In the genomic region with DNA sequence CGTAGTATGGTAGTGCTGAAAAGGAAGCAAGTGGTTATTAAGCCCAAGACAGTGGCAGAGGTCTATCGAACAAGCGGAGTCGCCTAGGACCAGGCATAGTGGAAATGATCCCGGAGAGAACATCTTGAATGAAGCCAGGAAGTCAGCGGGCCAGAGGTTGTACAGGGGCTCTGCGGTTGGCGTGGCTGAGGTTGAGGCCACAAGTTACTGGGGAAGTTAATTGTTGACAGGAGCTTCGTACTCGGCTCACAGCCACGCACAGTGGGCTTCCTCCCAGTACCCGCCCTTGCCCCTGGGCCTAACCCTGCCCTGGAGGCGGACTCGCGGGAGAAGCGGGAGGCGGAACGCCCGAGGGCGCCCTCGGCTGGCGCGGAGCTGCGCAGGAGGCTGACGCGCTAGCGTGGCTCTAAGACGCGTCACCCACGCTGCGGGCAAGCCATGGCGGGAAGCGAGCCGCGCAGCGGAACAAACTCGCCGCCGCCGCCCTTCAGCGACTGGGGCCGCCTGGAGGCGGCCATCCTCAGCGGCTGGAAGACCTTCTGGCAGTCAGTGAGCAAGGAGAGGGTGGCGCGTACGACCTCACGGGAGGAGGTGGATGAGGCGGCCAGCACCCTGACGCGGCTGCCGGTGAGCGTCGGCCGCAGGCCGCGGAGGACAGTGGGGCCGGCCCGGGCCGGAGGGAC, we compare ENCODE assay signal across 8 cellular contexts. TPM values are rescaled to one million over a fixed set of nuclear protein-coding genes. Genes with fewer than 3 reads are reported as not detected.
A peak's percentile ranks its signal among the peaks of the same experiment; 100 is the strongest.
DNase-seq lines count a peak whose midpoint lies in the region; ATAC-seq and TF ChIP-seq lines count a peak whose summit lies in the region.

A gene with protein sequence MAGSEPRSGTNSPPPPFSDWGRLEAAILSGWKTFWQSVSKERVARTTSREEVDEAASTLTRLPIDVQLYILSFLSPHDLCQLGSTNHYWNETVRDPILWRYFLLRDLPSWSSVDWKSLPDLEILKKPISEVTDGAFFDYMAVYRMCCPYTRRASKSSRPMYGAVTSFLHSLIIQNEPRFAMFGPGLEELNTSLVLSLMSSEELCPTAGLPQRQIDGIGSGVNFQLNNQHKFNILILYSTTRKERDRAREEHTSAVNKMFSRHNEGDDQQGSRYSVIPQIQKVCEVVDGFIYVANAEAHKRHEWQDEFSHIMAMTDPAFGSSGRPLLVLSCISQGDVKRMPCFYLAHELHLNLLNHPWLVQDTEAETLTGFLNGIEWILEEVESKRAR (plus strand): TSS at position 410 of the 683 bp plus-strand sequence. CDS start 29 bp downstream, at position 439.

- no peak for TF ChIP-seq RAD21 in neural cell (conservative IDR thresholded peaks at IDR 0.05)

- H3K9me3 ChIP-seq in ES-I3 (ENCODE audit: control insufficient read depth, insufficient read depth, low read length) (no peaks in the 10 kb centered on the region), RWPE2 (ENCODE audit: severe bottlenecking) (no peaks in the 10 kb centered on the region), neural cell (ENCODE audit: low read length) (no peaks in the 10 kb centered on the region), stomach smooth muscle (ENCODE audit: control insufficient read depth in 2 of 2, low read length in 2 of 2) (no peaks in the 10 kb centered on the region)

- peak; percentile 94 for ATAC-seq in RWPE2 (ENCODE audit: low read depth)

- DNase-seq in GOT3 (lab: John Stamatoyannopoulos, UW), result peak; percentile 68
- peak; percentile 81 for DNase-seq in RWPE2 (ENCODE audit: low spot score)
- peak; percentile 81 for DNase-seq in activated T-helper 9 cell treated with anti-CD3 and anti-CD28 coated beads, Interleukin-2, amount 50 U/mL, for 16 hours (ENCODE audit: low read depth)
- DNase-seq in fibroblast of pulmonary artery (ENCODE audit: low read depth), result peak; percentile 82

- H3K36me3 ChIP-seq in ES-I3 (ENCODE audit: insufficient read depth, low read length) (peaks cover 5% of the 10 kb centered on the region; the same call in 1 of the 2 replicates), RWPE2 (ENCODE audit: low read depth) (peaks cover 23% of the 10 kb centered on the region), neural cell (ENCODE audit: insufficient read depth, low read length) (no peaks in the 10 kb centered on the region), stomach smooth muscle (ENCODE audit: control insufficient read depth in 2 of 2, insufficient read depth in 2 of 2, low read length in 2 of 2) (peaks cover under 1 to 7% of the 10 kb centered on the region in 2 donors)

- H3K9me2 ChIP-seq in neural cell (ENCODE audit: insufficient read depth, low read length), result no peaks in the 10 kb centered on the region

- H2AFZ ChIP-seq in neural cell (ENCODE audit: low read depth, low read length), result no peak within 1 kb of the TSS

- H3K27ac ChIP-seq in RWPE2 (ENCODE audit: poor library complexity, severe bottlenecking) (peak within 1 kb of the TSS; percentile 63), neural cell (ENCODE audit: low read length) (no peak within 1 kb of the TSS), stomach smooth muscle (ENCODE audit: low read length) (peak within 1 kb of the TSS; percentile 84)

- no peaks in the 10 kb centered on the region for H3K79me2 ChIP-seq in neural cell (replicated peaks; ENCODE audit: insufficient read depth, low read length)

- H3K9ac ChIP-seq in ES-I3 (ENCODE audit: low read depth, low read length) (peak within 1 kb of the TSS; percentile 90), neural cell (ENCODE audit: low read length) (no peak within 1 kb of the TSS), stomach smooth muscle (ENCODE audit: low read length in 2 of 2) (peak within 1 kb of the TSS; percentile 89 to 98)

- no peaks in the 10 kb centered on the region for H4K20me1 ChIP-seq in neural cell (ENCODE audit: insufficient read depth)

- H3F3A ChIP-seq in neural cell (ENCODE audit: insufficient read depth, low read length, poor library complexity, severe bottlenecking), result no peaks in the 10 kb centered on the region

- H3K27me3 ChIP-seq in RWPE2 (ENCODE audit: insufficient read depth, poor library complexity, severe bottlenecking), result no peaks in the 10 kb centered on the region
- H3K27me3 ChIP-seq in neural cell (ENCODE audit: insufficient read depth, low read depth, low read length), result no peaks in the 10 kb centered on the region
- H3K27me3 ChIP-seq in stomach smooth muscle (ENCODE audit: control insufficient read depth in 1 of 2, insufficient read depth in 2 of 2, low read length in 2 of 2), result no peaks in the 10 kb centered on the region

- peaks cover 11% of the 10 kb centered on the region for H3K4me1 ChIP-seq in ES-I3 (ENCODE audit: insufficient read depth, low read length)
- H3K4me1 ChIP-seq in RWPE2 (ENCODE audit: insufficient read depth, poor library complexity, severe bottlenecking), result peaks cover 14% of the 10 kb centered on the region
- H3K4me1 ChIP-seq in stomach smooth muscle (ENCODE audit: control insufficient read depth, insufficient read depth, low read length), result no peaks in the 10 kb centered on the region

- H3K4me3 ChIP-seq in RWPE2 (ENCODE audit: severe bottlenecking), result peak within 1 kb of the TSS; percentile 60
- H3K4me3 ChIP-seq in fibroblast of pulmonary artery (replicated peaks; ENCODE audit: low read depth, low read length), result peak within 1 kb of the TSS; percentile 69
- peak within 1 kb of the TSS; percentile 52 for H3K4me3 ChIP-seq in neural cell (ENCODE audit: low read length)
- peak within 1 kb of the TSS; percentile 79 to 95 for H3K4me3 ChIP-seq in stomach smooth muscle (ENCODE audit: low read length in 2 of 2)

- no peak for TF ChIP-seq EP300 in neural cell (conservative IDR thresholded peaks at IDR 0.05; ENCODE audit: poor library complexity, severe bottlenecking)

- TF ChIP-seq CTCF in LNCAP (IDR thresholded peaks at IDR 0.05) (peak; percentile 76), RWPE2 (IDR thresholded peaks at IDR 0.05; ENCODE audit: poor library complexity, severe bottlenecking) (peak; percentile 88), fibroblast of pulmonary artery (IDR thresholded peaks at IDR 0.05; ENCODE audit: low read length, missing control alignments) (peak; percentile 56), neural cell (IDR thresholded peaks at IDR 0.05; ENCODE audit: poor library complexity, severe bottlenecking) (no peak)

- H3K4me2 ChIP-seq in neural cell (ENCODE audit: low read length), result no peak within 1 kb of the TSS

TF ChIP-seq in neural cell, 6 proteins besides CTCF, POLR2A, EP300 and RAD21:
- no peak for TF ChIP-seq MXI1 (conservative IDR thresholded peaks at IDR 0.05; ENCODE audit: poor library complexity, severe bottlenecking)
- no peak for TF ChIP-seq SMC3 (conservative IDR thresholded peaks at IDR 0.05; ENCODE audit: poor library complexity)
- TF ChIP-seq TAF1 (IDR thresholded peaks at IDR 0.05; ENCODE audit: low read depth), result no peak
- TF ChIP-seq POLR2AphosphoS5 (IDR thresholded peaks at IDR 0.05), result no peak
- TF ChIP-seq, protein P1, sequence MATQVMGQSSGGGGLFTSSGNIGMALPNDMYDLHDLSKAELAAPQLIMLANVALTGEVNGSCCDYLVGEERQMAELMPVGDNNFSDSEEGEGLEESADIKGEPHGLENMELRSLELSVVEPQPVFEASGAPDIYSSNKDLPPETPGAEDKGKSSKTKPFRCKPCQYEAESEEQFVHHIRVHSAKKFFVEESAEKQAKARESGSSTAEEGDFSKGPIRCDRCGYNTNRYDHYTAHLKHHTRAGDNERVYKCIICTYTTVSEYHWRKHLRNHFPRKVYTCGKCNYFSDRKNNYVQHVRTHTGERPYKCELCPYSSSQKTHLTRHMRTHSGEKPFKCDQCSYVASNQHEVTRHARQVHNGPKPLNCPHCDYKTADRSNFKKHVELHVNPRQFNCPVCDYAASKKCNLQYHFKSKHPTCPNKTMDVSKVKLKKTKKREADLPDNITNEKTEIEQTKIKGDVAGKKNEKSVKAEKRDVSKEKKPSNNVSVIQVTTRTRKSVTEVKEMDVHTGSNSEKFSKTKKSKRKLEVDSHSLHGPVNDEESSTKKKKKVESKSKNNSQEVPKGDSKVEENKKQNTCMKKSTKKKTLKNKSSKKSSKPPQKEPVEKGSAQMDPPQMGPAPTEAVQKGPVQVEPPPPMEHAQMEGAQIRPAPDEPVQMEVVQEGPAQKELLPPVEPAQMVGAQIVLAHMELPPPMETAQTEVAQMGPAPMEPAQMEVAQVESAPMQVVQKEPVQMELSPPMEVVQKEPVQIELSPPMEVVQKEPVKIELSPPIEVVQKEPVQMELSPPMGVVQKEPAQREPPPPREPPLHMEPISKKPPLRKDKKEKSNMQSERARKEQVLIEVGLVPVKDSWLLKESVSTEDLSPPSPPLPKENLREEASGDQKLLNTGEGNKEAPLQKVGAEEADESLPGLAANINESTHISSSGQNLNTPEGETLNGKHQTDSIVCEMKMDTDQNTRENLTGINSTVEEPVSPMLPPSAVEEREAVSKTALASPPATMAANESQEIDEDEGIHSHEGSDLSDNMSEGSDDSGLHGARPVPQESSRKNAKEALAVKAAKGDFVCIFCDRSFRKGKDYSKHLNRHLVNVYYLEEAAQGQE (IDR thresholded peaks at IDR 0.05; ENCODE audit: borderline replicate concordance), result no peak
- no peak for TF ChIP-seq EZH2 (IDR thresholded peaks at IDR 0.05; ENCODE audit: borderline replicate concordance, insufficient read depth, low read length, poor library complexity, severe bottlenecking)

RNA-seq across cellular contexts. Expression of the gene that starts here (rescaled TPM):
- 0.36 and 3.9 TPM in 2 replicates for polyA plus RNA-seq in neural cell
- polyA minus RNA-seq in neural cell, result 1.5 and 2.9 TPM in 2 replicates
